ENCODE assay signal across 9 cellular contexts in genomic region chr3:42195879-42196330, GRCh38.
A peak's percentile ranks its signal among the peaks of the same experiment; 100 is the strongest.
DNase-seq lines count a peak whose midpoint lies in the region; ATAC-seq and TF ChIP-seq lines count a peak whose summit lies in the region.
"Had no signal": no experiment of that assay in that cellular context is flagged by ENCODE, and none has a peak within 500 bp of the region (broad histone marks: within the 10 kb centered on the region; RNA-seq: fewer than 3 reads in every experiment).

No MANE protein-coding gene starts in this region.

- H3K9me3 ChIP-seq in Caco-2: no peaks in the 10 kb centered on the region

- no peak overlapping the region for H3K4me3 Mint-ChIP-seq in Caco-2 (ENCODE audit: unreplicated experiment)

- DNase-seq in Caco-2: no peak
- peak; percentile 50 for DNase-seq in RPMI8226
- DNase-seq in caudate nucleus (lab: John Stamatoyannopoulos, UW): no peak
- no peak for DNase-seq in mesenteric fat pad (ENCODE audit: low spot score)
- DNase-seq in NCI-H1105 treated with DMSO at 0.1 percent for 48 hours (lab: John Stamatoyannopoulos, UW): no peak
- DNase-seq in cerebellar cortex (ENCODE audit: low spot score): no peak
- DNase-seq: NCI-H2081 had no signal

- peaks cover 5% of the 10 kb centered on the region for H3K4me1 ChIP-seq in Caco-2

- intact Hi-C loops in Caco-2 (cut with micrococcal nuclease; ENCODE audit: unreplicated experiment): no loop called here

- H3K4me3 ChIP-seq in Caco-2 (ENCODE audit: low read depth, low read length): no peak overlapping the region

- peaks cover 46% of the 10 kb centered on the region for H3K36me3 Mint-ChIP-seq in Caco-2 (ENCODE audit: insufficient read depth, unreplicated experiment)

- no peaks in the 10 kb centered on the region for H3K4me1 Mint-ChIP-seq in Caco-2 (ENCODE audit: low read depth, unreplicated experiment)

- no peaks in the 10 kb centered on the region for H3K27me3 ChIP-seq in Caco-2 (replicated peaks; ENCODE audit: control insufficient read depth, insufficient read depth, low read length)

- H3K27ac ChIP-seq in caudate nucleus (ENCODE audit: low read depth, low read length): no peak overlapping the region

- peaks cover 14% of the 10 kb centered on the region for H3K36me3 ChIP-seq in Caco-2 (ENCODE audit: control insufficient read depth, insufficient read depth, low read length)

- H3K27me3 Mint-ChIP-seq in Caco-2 (ENCODE audit: insufficient read depth, unreplicated experiment): no peaks in the 10 kb centered on the region

- H3K9me3 Mint-ChIP-seq in Caco-2 (ENCODE audit: unreplicated experiment): no peaks in the 10 kb centered on the region

- TF ChIP-seq CTCF in Caco-2 (IDR thresholded peaks at IDR 0.05; ENCODE audit: insufficient read depth in 1 of 2, low read depth in 1 of 2, low read length in 1 of 2, severe bottlenecking in 1 of 2, unreplicated experiment in 1 of 2): no peak

- CTCF ChIA-PET in Caco-2 (lab: Charles Lee): interaction anchor here (0.6 kb wide), 1 partner anchor 66 kb away, joined by 5 read pairs; no protein-coding TSS in a partner anchor

- ATAC-seq in GM19025 (IDR thresholded peaks at IDR 0.05; ENCODE audit: low read depth, unreplicated experiment) (peak; percentile 61), HG02884 (IDR thresholded peaks at IDR 0.05; ENCODE audit: unreplicated experiment) (peak; percentile 65)

- POLR2A ChIA-PET in Caco-2 (lab: Charles Lee): no interaction called here

- no TSS peak for BruUV-seq in Caco-2 (replicated peaks; lab: Mats Ljungman, UMichigan)

- peak overlapping the region; percentile 29 for H3K27ac Mint-ChIP-seq in Caco-2 (ENCODE audit: unreplicated experiment)
